In genomic region chr15:99076109-99076508, GRCh38 we compare ENCODE assay signal across 10 cellular contexts. TPM values are rescaled to one million over a fixed set of nuclear protein-coding genes. Genes with fewer than 3 reads are reported as not detected.
DNase-seq lines count a peak whose midpoint lies in the region; ATAC-seq and TF ChIP-seq lines count a peak whose summit lies in the region.
"Had no signal": no experiment of that assay in that cellular context is flagged by ENCODE, and none has a peak within 500 bp of the region (broad histone marks: within the 10 kb centered on the region; RNA-seq: fewer than 3 reads in every experiment).

No MANE protein-coding gene starts in this region.

- no peak for TF ChIP-seq POLR2A in esophagus muscularis mucosa (IDR thresholded peaks at IDR 0.05; ENCODE audit: low read depth)

- H4K8ac ChIP-seq in H9 (replicated peaks; ENCODE audit: insufficient read length, low read depth, low read length), result no peak overlapping the region

- intact Hi-C loops in esophagus muscularis mucosa (cut with DNase I), result loop anchor here (5.0 kb wide), 5 partner anchors 219 to 629 kb away; partner anchors contain the start of gene IGF1R
- intact Hi-C loops in left lung (cut with DNase I), result loop anchor here in 1 of 2 donors (10.0 kb wide), 1 partner anchor 411 kb away; no protein-coding TSS in a partner anchor

- no peak overlapping the region for H3K4me3 Mint-ChIP-seq in H9

- no peak overlapping the region for H3K23ac ChIP-seq in H9 (ENCODE audit: insufficient read length, low read depth, low read length)

- DNase-seq in NAMALWA (ENCODE audit: low spot score) (peak; percentile 51), esophagus muscularis mucosa (ENCODE audit: extremely low spot score) (no peak), H9 (no peak), left lung (no peak), NCI-H1694 treated with DMSO at 0.1 percent for 48 hours (lab: John Stamatoyannopoulos, UW) (no peak)
- DNase-seq: lower lobe of right lung had no signal

- no peak overlapping the region for H4K91ac ChIP-seq in H9 (ENCODE audit: insufficient read length, low read depth, low read length)

- 64% methylated on average over 2 of the region's 2 CpGs for WGBS in esophagus muscularis mucosa
- no CpG with 5 or more reads among the region's 2 CpGs for WGBS in H9 (ENCODE audit: extremely low coverage, insufficient read length, low lambda C conversion rate)

- H3K4me1 Mint-ChIP-seq in H9, result peaks cover 10 to 11% of the 10 kb centered on the region in 2 experiments

- H3K36me3 ChIP-seq in ACC112 (ENCODE audit: insufficient read depth, low read length), result no peaks in the 10 kb centered on the region
- H3K36me3 ChIP-seq in esophagus muscularis mucosa, result no peaks in the 10 kb centered on the region
- no peaks in the 10 kb centered on the region for H3K36me3 ChIP-seq in left lung
- H3K36me3 ChIP-seq: lower lobe of right lung had no signal

- no peak for TF ChIP-seq CTCF in esophagus muscularis mucosa (IDR thresholded peaks at IDR 0.05)
- no peak for TF ChIP-seq CTCF in H9 (conservative IDR thresholded peaks at IDR 0.05)
- TF ChIP-seq CTCF in left lung (IDR thresholded peaks at IDR 0.05), result no peak

- no peak overlapping the region for H2BK120ac ChIP-seq in H9 (ENCODE audit: low read depth, low read length, poor library complexity, severe bottlenecking)

- no peaks in the 10 kb centered on the region for H3K36me3 Mint-ChIP-seq in H9 (ENCODE audit: insufficient read depth in 1 of 3, low read depth in 3 of 3)

- H3K56ac ChIP-seq in H9 (ENCODE audit: insufficient read length, low read depth, low read length), result no peak overlapping the region

- ATAC-seq in GM18511 (IDR thresholded peaks at IDR 0.05; ENCODE audit: unreplicated experiment), result peak; percentile 21
- ATAC-seq in left lung, result no peak
- ATAC-seq in HG02588 (IDR thresholded peaks at IDR 0.05; ENCODE audit: unreplicated experiment), result no peak

- no peaks in the 10 kb centered on the region for H3K9me3 Mint-ChIP-seq in H9

- H3K9me3 ChIP-seq in esophagus muscularis mucosa (no peaks in the 10 kb centered on the region), H9 (ENCODE audit: control insufficient read depth, low read depth, low read length) (no peaks in the 10 kb centered on the region), left lung (no peaks in the 10 kb centered on the region)
- H3K9me3 ChIP-seq: lower lobe of right lung, testis had no signal

- H3K27me3 ChIP-seq in ACC112 (ENCODE audit: insufficient read depth, low read length) (no peaks in the 10 kb centered on the region), esophagus muscularis mucosa (no peaks in the 10 kb centered on the region), H9 (ENCODE audit: insufficient read depth, low read length) (no peaks in the 10 kb centered on the region), left lung (no peaks in the 10 kb centered on the region)
- H3K27me3 ChIP-seq: testis had no signal

- H3T11ph ChIP-seq in H9 (ENCODE audit: low read length), result no peak overlapping the region

- H2BK12ac ChIP-seq in H9 (ENCODE audit: insufficient read length, low read depth, low read length), result no peak overlapping the region

- H3K4ac ChIP-seq in H9 (ENCODE audit: low read depth, low read length), result no peak overlapping the region

- H2BK20ac ChIP-seq in H9 (ENCODE audit: low read depth, low read length, poor library complexity, severe bottlenecking), result no peak overlapping the region

- H3K4me2 ChIP-seq in H9 (ENCODE audit: insufficient read depth, insufficient read length, low read length), result no peak overlapping the region

- H2BK5ac ChIP-seq in H9 (ENCODE audit: insufficient read length, low read length), result no peak overlapping the region

- H3K79me2 ChIP-seq in ACC112 (ENCODE audit: control insufficient read depth, insufficient read depth, low read length, unreplicated experiment), result no peaks in the 10 kb centered on the region
- no peaks in the 10 kb centered on the region for H3K79me2 ChIP-seq in H9 (ENCODE audit: insufficient read depth, low read length)

- no peak overlapping the region for H3K14ac ChIP-seq in H9 (ENCODE audit: insufficient read depth, low read length)

- no peak overlapping the region for H2AK5ac ChIP-seq in H9 (ENCODE audit: insufficient read length, low read length)

- H3K4me1 ChIP-seq in ACC112 (ENCODE audit: control insufficient read depth, insufficient read depth, low read length, unreplicated experiment) (no peaks in the 10 kb centered on the region), esophagus muscularis mucosa (peaks cover 0 to 13% (median 7%) of the 10 kb centered on the region in 4 donors), H9 (ENCODE audit: insufficient read depth, low read length) (no peaks in the 10 kb centered on the region), left lung (peaks cover 0 to 6% of the 10 kb centered on the region in 2 donors)
- H3K4me1 ChIP-seq: lower lobe of right lung, testis had no signal

- H3K18ac ChIP-seq in H9 (ENCODE audit: insufficient read length, low read depth, low read length), result no peak overlapping the region

- H3K4me3 ChIP-seq in ACC112 (ENCODE audit: low read depth, low read length), result peak overlapping the region; percentile 73
- peak overlapping the region; percentile 40 to 58 (median 47) for H3K4me3 ChIP-seq in esophagus muscularis mucosa
- H3K4me3 ChIP-seq in left lung, result no peak overlapping the region
- H3K4me3 ChIP-seq: testis had no signal

- no peak overlapping the region for H4K5ac ChIP-seq in H9 (ENCODE audit: insufficient read length, low read depth, low read length)

- H3K79me1 ChIP-seq in H9 (ENCODE audit: insufficient read depth, low read depth, low read length, poor library complexity, severe bottlenecking), result no peaks in the 10 kb centered on the region

- no peaks in the 10 kb centered on the region for H3K23me2 ChIP-seq in H9 (ENCODE audit: insufficient read length, low read depth, low read length, poor library complexity, severe bottlenecking)

- H2AFZ ChIP-seq in ACC112 (ENCODE audit: low read length, unreplicated experiment) (peak overlapping the region; percentile 100), H9 (ENCODE audit: low read length) (no peak overlapping the region)

- no peak overlapping the region for H3K27ac Mint-ChIP-seq in H9

- TF ChIP-seq EP300 in esophagus muscularis mucosa (IDR thresholded peaks at IDR 0.05), result no peak

- H4K20me1 ChIP-seq in H9 (ENCODE audit: control insufficient read depth, insufficient read depth, insufficient read length), result no peaks in the 10 kb centered on the region

- H3K9ac ChIP-seq in H9 (ENCODE audit: extremely low read depth, insufficient read length, low read length), result no peak overlapping the region

- no peak overlapping the region for H2BK15ac ChIP-seq in H9 (ENCODE audit: low read depth, low read length)

- no peaks in the 10 kb centered on the region for H3K27me3 Mint-ChIP-seq in H9 (ENCODE audit: low read depth)

- H3K27ac ChIP-seq in ACC112 (ENCODE audit: low read depth, low read length) (no peak overlapping the region), esophagus muscularis mucosa (replicated peaks in 1 of 4) (peak overlapping the region; percentile 69 to 74 (median 71)), H9 (ENCODE audit: insufficient read length, low read depth, low read length) (no peak overlapping the region), left lung (no peak overlapping the region)
- H3K27ac ChIP-seq: lower lobe of right lung had no signal

RNA-seq across cellular contexts. Expression of gene SYNM, which starts 28.8 kb away (rescaled TPM):
- total RNA-seq in esophagus muscularis mucosa (1,000 to 10,000 TPM; 1,866 to 2,563 (median 2,454) TPM), H9 (2021) (1.8 and 1.9 TPM in 2 replicates), left lung (10 to 100 TPM; 15.3 to 17.6 TPM)

Comparison
In these comparisons a context has a peak if more than half of its experiments do, and no peak if none do; other contexts are left out.
1. H3K27ac ChIP-seq: peak in esophagus muscularis mucosa (4 of 4); none in ACC112 (single experiment), H9 (single experiment) and left lung (0 of 2).
2. H3K4me3 ChIP-seq: peak in ACC112 (single experiment) and esophagus muscularis mucosa (4 of 4); none in left lung (0 of 2).
3. RNA of gene SYNM, which starts 28.8 kb away (total RNA-seq): 1,866 to 2,563 TPM in esophagus muscularis mucosa; 15.3 to 17.6 TPM in left lung and 1.8 to 1.9 TPM in H9; every median in the first group is over 100 times any median in the second.